ENCODE assay signal across 1 cellular context in the genomic region with DNA sequence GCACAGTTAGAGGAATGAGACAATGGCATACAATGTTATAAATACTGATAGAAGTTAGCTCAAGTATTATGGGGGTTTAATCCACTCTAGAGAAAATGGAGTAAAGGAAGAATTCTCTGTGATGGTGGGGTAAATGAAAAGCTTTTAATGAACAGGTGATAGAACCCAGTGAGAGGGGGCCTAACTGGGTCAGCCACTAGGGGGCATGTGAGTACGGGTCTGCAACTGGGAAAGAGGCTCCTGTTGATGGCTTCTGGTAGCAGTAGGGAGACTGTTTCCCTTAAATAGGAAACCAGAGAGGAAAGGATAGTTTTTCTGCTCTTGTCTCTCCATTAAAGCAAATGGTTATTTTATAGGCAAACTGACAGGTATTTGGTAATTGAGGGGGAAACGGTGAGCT.
TF ChIP-seq lines count a peak whose summit lies in the region.

No MANE protein-coding gene starts in this region.

TF ChIP-seq in GM12878, 131 proteins besides CTCF, POLR2A, EP300 and RAD21:
- TF ChIP-seq CREB1 (IDR thresholded peaks at IDR 0.05; ENCODE audit: low read depth) (no peak), FOXM1 (IDR thresholded peaks at IDR 0.05; ENCODE audit: low read depth, low read length) (no peak), CBX3 (IDR thresholded peaks at IDR 0.05; ENCODE audit: borderline replicate concordance, low read depth) (no peak), WRNIP1 (IDR thresholded peaks at IDR 0.05; ENCODE audit: borderline replicate concordance, low read depth, low read length) (no peak), NFIC (IDR thresholded peaks at IDR 0.05; ENCODE audit: low read depth, low read length) (no peak), SMAD1 (IDR thresholded peaks at IDR 0.05; ENCODE audit: low read depth, partially characterized antibody) (no peak), BRCA1 (IDR thresholded peaks at IDR 0.05; ENCODE audit: low read depth, low read length) (no peak), GATAD2B (conservative IDR thresholded peaks at IDR 0.05; ENCODE audit: low read depth) (no peak), TCF3 (IDR thresholded peaks at IDR 0.05; ENCODE audit: borderline replicate concordance, insufficient read depth, low read depth, low read length) (no peak)
- TF ChIP-seq, protein P1, sequence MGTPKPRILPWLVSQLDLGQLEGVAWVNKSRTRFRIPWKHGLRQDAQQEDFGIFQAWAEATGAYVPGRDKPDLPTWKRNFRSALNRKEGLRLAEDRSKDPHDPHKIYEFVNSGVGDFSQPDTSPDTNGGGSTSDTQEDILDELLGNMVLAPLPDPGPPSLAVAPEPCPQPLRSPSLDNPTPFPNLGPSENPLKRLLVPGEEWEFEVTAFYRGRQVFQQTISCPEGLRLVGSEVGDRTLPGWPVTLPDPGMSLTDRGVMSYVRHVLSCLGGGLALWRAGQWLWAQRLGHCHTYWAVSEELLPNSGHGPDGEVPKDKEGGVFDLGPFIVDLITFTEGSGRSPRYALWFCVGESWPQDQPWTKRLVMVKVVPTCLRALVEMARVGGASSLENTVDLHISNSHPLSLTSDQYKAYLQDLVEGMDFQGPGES (IDR thresholded peaks at IDR 0.05), result no peak
- TF ChIP-seq, protein P2, sequence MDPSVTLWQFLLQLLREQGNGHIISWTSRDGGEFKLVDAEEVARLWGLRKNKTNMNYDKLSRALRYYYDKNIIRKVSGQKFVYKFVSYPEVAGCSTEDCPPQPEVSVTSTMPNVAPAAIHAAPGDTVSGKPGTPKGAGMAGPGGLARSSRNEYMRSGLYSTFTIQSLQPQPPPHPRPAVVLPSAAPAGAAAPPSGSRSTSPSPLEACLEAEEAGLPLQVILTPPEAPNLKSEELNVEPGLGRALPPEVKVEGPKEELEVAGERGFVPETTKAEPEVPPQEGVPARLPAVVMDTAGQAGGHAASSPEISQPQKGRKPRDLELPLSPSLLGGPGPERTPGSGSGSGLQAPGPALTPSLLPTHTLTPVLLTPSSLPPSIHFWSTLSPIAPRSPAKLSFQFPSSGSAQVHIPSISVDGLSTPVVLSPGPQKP (IDR thresholded peaks at IDR 0.05; ENCODE audit: low read depth, low read length), result no peak
